ENCODE assay signal across 9 cellular contexts in the genomic region with DNA sequence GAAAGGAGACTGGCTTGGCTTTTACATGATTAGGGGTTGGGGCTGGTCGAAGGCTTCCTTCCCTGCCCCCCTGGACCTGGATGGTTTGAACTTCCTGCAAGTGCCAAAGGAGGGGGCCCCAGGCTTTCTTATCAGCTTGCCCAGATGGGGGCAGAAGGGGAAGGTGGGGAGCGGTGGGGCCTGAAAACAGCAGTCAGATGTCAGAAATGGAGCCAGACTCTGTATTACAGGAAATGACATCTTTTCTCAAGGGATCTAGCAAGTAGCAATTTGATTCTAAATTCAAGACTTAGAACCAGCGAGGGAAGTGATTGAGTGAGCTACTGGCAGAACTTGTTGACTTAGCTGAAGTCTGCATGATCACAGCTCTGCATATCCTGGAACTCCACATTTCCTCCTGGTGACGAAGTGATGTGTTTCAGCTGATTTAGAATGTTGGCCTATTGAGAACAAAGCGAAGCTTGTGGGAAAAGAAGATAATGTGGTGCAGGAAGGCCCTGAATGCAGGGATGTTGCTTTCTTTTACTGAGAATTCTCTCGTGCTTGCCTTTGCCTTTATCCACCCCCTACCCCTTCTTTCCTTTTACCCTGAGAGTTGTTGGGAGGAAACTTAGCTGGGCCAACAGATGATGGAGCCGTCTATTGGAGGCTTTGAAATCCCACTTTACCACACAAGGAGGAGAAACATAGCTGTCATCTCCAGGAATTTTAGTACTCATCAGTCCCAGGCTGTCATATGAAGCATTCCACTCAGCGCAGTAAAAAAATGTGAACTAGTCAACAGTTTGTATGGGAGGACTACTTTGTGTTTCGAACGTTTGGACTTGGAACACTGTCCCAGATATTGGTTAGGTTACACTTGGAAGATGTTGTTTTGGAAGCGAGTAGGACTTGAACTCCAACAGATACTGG. TPM values are rescaled to one million over a fixed set of nuclear protein-coding genes. Genes with fewer than 3 reads are reported as not detected.
DNase-seq lines count a peak whose midpoint lies in the region; ATAC-seq and TF ChIP-seq lines count a peak whose summit lies in the region.
"Had no signal": no experiment of that assay in that cellular context is flagged by ENCODE, and none has a peak within 500 bp of the region (broad histone marks: within the 10 kb centered on the region; RNA-seq: fewer than 3 reads in every experiment).

No MANE protein-coding gene starts in this region.

- no peaks in the 10 kb centered on the region for H3K27me3 Mint-ChIP-seq in central memory CD8-positive, alpha-beta T cell
- no peaks in the 10 kb centered on the region for H3K27me3 Mint-ChIP-seq in mesothelial cell of epicardium (ENCODE audit: low read depth)

- H3K27ac ChIP-seq in HUES64 (ENCODE audit: low read depth, low read length) (peak overlapping the region; percentile 31; the same call in 1 of the 2 replicates), foreskin keratinocyte (no peak overlapping the region)

- H3K9ac ChIP-seq in HUES64 (ENCODE audit: low read depth, low read length): no peak overlapping the region

- no peak for TF ChIP-seq CTCF in mesothelial cell of epicardium (IDR thresholded peaks at IDR 0.05; ENCODE audit: unreplicated experiment)
- TF ChIP-seq CTCF in foreskin keratinocyte (conservative IDR thresholded peaks at IDR 0.05): no peak

- H3K9me3 ChIP-seq in HUES64 (ENCODE audit: insufficient read depth, low read depth, low read length): no peaks in the 10 kb centered on the region

- H3K4me3 ChIP-seq in GM08714 (ENCODE audit: low read length): peak overlapping the region; percentile 33; the same call in 1 of the 2 replicates
- H3K4me3 ChIP-seq in HUES64 (ENCODE audit: low read length): no peak overlapping the region

- H3K36me3 ChIP-seq in HUES64 (ENCODE audit: insufficient read depth, low read length): no peaks in the 10 kb centered on the region

- H3K4me1 Mint-ChIP-seq in central memory CD8-positive, alpha-beta T cell: peaks cover 77% of the 10 kb centered on the region
- H3K4me1 Mint-ChIP-seq in mesothelial cell of epicardium: peaks cover 37% of the 10 kb centered on the region

- H3K4me1 ChIP-seq in HUES64 (ENCODE audit: insufficient read depth, low read length): peaks cover 36% of the 10 kb centered on the region
- peaks cover 12% of the 10 kb centered on the region for H3K4me1 ChIP-seq in foreskin keratinocyte

- no peaks in the 10 kb centered on the region for H3K9me3 Mint-ChIP-seq in central memory CD8-positive, alpha-beta T cell
- H3K9me3 Mint-ChIP-seq in mesothelial cell of epicardium: peaks cover 9% of the 10 kb centered on the region

- H3K27ac Mint-ChIP-seq in central memory CD8-positive, alpha-beta T cell (ENCODE audit: low read depth): peak overlapping the region; percentile 22
- H3K27ac Mint-ChIP-seq in mesothelial cell of epicardium: peak overlapping the region; percentile 88

- H3K27me3 ChIP-seq in HUES64 (ENCODE audit: insufficient read depth, low read length): no peaks in the 10 kb centered on the region
- H3K27me3 ChIP-seq in foreskin keratinocyte: no peaks in the 10 kb centered on the region

- peak overlapping the region; percentile 37 for H3K4me3 Mint-ChIP-seq in central memory CD8-positive, alpha-beta T cell
- no peak overlapping the region for H3K4me3 Mint-ChIP-seq in mesothelial cell of epicardium

- 77% methylated on average over 10 of the region's 11 CpGs for WGBS in HUES64

- H3K36me3 Mint-ChIP-seq in central memory CD8-positive, alpha-beta T cell (ENCODE audit: insufficient read depth): peaks cover 2% of the 10 kb centered on the region
- H3K36me3 Mint-ChIP-seq in mesothelial cell of epicardium: peaks cover 9% of the 10 kb centered on the region

- ATAC-seq in GM21390 (IDR thresholded peaks at IDR 0.05; ENCODE audit: unreplicated experiment) (peak; percentile 75), foreskin keratinocyte (no peak)
- ATAC-seq in central memory CD8-positive, alpha-beta T cell (replicated peaks; ENCODE audit: extremely low read depth, poor library complexity, severe bottlenecking): peak; percentile 24
- ATAC-seq: Panc1 had no signal

- DNase-seq in central memory CD8-positive, alpha-beta T cell (ENCODE audit: low spot score in 2 of 2): no peak
- DNase-seq in mesothelial cell of epicardium (ENCODE audit: low spot score in 2 of 2, unreplicated experiment in 2 of 2) (no peak), foreskin keratinocyte (no peak), NCI-H1694 (lab: John Stamatoyannopoulos, UW) (no peak), LoVo (ENCODE audit: low spot score) (no peak)

RNA-seq across cellular contexts. Expression of a gene that starts 43.2 kb away (rescaled TPM):
- 33.7 TPM for polyA plus RNA-seq in HUES64 (2013, experiment 1 of 2)
- polyA plus RNA-seq in HUES64 (2013, experiment 2 of 2): 33.8 TPM
- total RNA-seq in mesothelial cell of epicardium (66.5 to 75.4 TPM (median 68.9 TPM) in 3 replicates), foreskin keratinocyte (34.4 and 37.6 TPM in 2 replicates)
- 25.8 and 26.7 TPM in 2 replicates for polyA plus RNA-seq in foreskin keratinocyte
